In the genomic region with DNA sequence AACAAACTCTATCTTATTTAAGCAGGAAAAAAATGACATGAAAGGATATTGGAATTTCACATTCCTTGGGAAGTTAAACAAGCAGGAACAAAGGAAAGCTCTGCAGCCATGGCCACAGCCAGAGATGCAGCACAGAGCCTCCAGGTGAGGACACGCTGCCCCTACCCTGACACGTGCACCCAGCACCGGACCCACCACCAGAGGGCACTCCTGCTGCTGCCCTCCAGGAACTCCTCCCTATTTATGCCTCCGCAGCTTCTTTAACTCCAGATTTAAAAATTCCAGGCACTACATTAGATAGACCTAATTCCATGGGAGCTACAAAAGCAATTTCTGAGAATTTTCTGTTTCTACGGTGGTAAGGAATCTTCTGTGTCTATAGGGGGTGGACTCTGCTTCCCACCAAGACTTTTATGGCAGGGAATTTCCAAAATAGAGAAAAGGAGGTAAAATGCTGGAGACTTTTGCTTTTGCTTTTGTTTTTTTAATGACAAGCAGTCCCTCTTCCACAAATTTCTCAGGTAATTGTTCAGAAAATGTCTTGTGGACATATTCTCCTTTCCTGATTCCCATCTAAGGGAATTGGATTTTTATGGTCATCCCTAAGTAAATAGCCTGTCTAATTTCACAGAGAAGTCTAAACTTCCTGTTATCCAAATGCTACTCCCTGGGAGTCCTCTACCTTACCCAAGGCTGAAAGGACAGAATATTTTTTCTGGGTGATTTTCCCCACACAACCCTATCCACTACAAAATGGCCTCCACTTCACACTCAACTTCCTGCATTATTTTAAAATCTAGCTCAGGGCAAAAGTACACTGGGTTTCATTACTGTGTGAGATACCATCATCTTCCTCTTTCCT, we compare ENCODE assay signal across 1 cellular context.
TF ChIP-seq lines count a peak whose summit lies in the region.

No MANE protein-coding gene starts in this region.

TF ChIP-seq in H1, 55 proteins besides CTCF, POLR2A, EP300 and RAD21:
- TF ChIP-seq MAX (IDR thresholded peaks at IDR 0.05) (peak; percentile 99), POU5F1 (IDR thresholded peaks at IDR 0.05; ENCODE audit: low read depth, low read length) (no peak), TAF7 (optimal IDR thresholded peaks at IDR 0.05; ENCODE audit: borderline replicate concordance, low read depth, low read length) (no peak), CBX5 (IDR thresholded peaks at IDR 0.05; ENCODE audit: low read depth, low read length) (no peak), CTBP2 (IDR thresholded peaks at IDR 0.05; ENCODE audit: borderline replicate concordance, insufficient read depth, insufficient read length, low read length) (no peak), EZH2 (IDR thresholded peaks at IDR 0.05; ENCODE audit: low read depth, low read length, severe bottlenecking) (no peak), BACH1 (IDR thresholded peaks at IDR 0.05; ENCODE audit: low read length) (no peak), HDAC2 (IDR thresholded peaks at IDR 0.05; ENCODE audit: borderline replicate concordance in 1 of 2, low read depth in 2 of 2, low read length in 2 of 2) (no peak), CREB1 (IDR thresholded peaks at IDR 0.05) (peak; percentile 73), SIRT6 (IDR thresholded peaks at IDR 0.05; ENCODE audit: low read length) (no peak), CHD2 (IDR thresholded peaks at IDR 0.05; ENCODE audit: low read length) (no peak), YY1 (IDR thresholded peaks at IDR 0.05; ENCODE audit: low read depth, low read length) (peak; percentile 79), E2F6 (IDR thresholded peaks at IDR 0.05) (peak; percentile 75), PHF8 (conservative IDR thresholded peaks at IDR 0.05; ENCODE audit: low read depth, low read length) (no peak), KDM4A (IDR thresholded peaks at IDR 0.05; ENCODE audit: low read depth, low read length, severe bottlenecking) (no peak), SIN3A (conservative IDR thresholded peaks at IDR 0.05 in 1 of 2, IDR thresholded peaks at IDR 0.05 in 1 of 2; ENCODE audit: low read depth in 1 of 2, low read length in 2 of 2) (0 out of 4 replicates have a peak, but pooled peaks of 1 of the 2 experiments have one; percentile 29), RXRA (IDR thresholded peaks at IDR 0.05; ENCODE audit: insufficient read depth, low read depth, low read length) (no peak), POLR2AphosphoS5 (IDR thresholded peaks at IDR 0.05; ENCODE audit: low read depth, low read length) (no peak), TBP (IDR thresholded peaks at IDR 0.05; ENCODE audit: low read depth, low read length) (0 out of 2 replicates have a peak, but pooled peaks have one; percentile 16), CHD7 (IDR thresholded peaks at IDR 0.05; ENCODE audit: insufficient replicate concordance, low read length) (peak; percentile 27), ASH2L (IDR thresholded peaks at IDR 0.05; ENCODE audit: low read length) (peak; percentile 17), EGR1 (IDR thresholded peaks at IDR 0.05; ENCODE audit: borderline replicate concordance, low read depth, low read length) (no peak), SP4 (IDR thresholded peaks at IDR 0.05; ENCODE audit: low read length) (no peak), JUND (IDR thresholded peaks at IDR 0.05; ENCODE audit: low read length) (no peak), BCL11A (IDR thresholded peaks at IDR 0.05; ENCODE audit: low read depth in 2 of 2, low read length in 2 of 2) (no peak)
- TF ChIP-seq, protein P1, sequence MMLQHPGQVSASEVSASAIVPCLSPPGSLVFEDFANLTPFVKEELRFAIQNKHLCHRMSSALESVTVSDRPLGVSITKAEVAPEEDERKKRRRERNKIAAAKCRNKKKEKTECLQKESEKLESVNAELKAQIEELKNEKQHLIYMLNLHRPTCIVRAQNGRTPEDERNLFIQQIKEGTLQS (IDR thresholded peaks at IDR 0.05; ENCODE audit: insufficient read depth, low read depth, low read length): no peak
- TF ChIP-seq, protein P2, sequence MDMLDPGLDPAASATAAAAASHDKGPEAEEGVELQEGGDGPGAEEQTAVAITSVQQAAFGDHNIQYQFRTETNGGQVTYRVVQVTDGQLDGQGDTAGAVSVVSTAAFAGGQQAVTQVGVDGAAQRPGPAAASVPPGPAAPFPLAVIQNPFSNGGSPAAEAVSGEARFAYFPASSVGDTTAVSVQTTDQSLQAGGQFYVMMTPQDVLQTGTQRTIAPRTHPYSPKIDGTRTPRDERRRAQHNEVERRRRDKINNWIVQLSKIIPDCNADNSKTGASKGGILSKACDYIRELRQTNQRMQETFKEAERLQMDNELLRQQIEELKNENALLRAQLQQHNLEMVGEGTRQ (IDR thresholded peaks at IDR 0.05; ENCODE audit: low read length): peak; percentile 53
